ENCODE assay signal across 8 cellular contexts in the genomic region with DNA sequence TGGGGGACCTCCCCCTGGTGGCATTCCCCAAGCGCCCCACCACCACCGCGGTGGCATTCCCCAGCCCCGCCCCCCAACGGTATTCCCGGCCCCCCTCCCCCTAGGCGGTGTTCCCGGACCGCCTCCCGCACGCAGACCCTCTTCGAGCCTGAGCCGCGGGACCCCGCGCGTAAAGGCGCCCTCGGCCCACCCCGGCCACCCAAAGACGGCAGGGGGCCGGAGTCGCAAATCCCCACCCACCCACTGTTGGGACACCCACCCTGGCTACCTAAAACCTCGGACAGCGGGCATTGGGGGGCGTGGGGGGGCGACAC. TPM values are rescaled to one million over a fixed set of nuclear protein-coding genes. Genes with fewer than 3 reads are reported as not detected.
DNase-seq lines count a peak whose midpoint lies in the region; ATAC-seq, FAIRE-seq and TF ChIP-seq lines count a peak whose summit lies in the region.

No MANE protein-coding gene starts in this region.

- H3K4me1 ChIP-seq in cardiac muscle cell (ENCODE audit: low read depth) (no peaks in the 10 kb centered on the region), lung (ENCODE audit: control insufficient read depth in 2 of 2, insufficient read depth in 2 of 2, low read length in 2 of 2) (no peaks in the 10 kb centered on the region)

- no peak for ATAC-seq in Right ventricle myocardium inferior
- no peak for ATAC-seq in lung (ENCODE audit: insufficient read depth, low FRiP score)
- ATAC-seq in GM21360 (IDR thresholded peaks at IDR 0.05; ENCODE audit: unreplicated experiment) = no peak

- H3K27me3 ChIP-seq in cardiac muscle cell (peaks cover 15% of the 10 kb centered on the region), lung (ENCODE audit: control insufficient read depth, insufficient read depth) (no peaks in the 10 kb centered on the region)

- TF ChIP-seq CTCF in cardiac muscle cell (IDR thresholded peaks at IDR 0.05; ENCODE audit: low read depth, low read length) (no peak), cardiac fibroblast (IDR thresholded peaks at IDR 0.05; ENCODE audit: low read depth, low read length) (no peak), lung (IDR thresholded peaks at IDR 0.05; ENCODE audit: control extremely low read depth, extremely low read depth) (no peak)

- H3K9me3 ChIP-seq in cardiac muscle cell (ENCODE audit: low read depth) (no peaks in the 10 kb centered on the region), lung (ENCODE audit: control insufficient read depth in 2 of 2, insufficient read depth in 1 of 2, low read length in 1 of 2) (no peaks in the 10 kb centered on the region)

- 0 to 2% methylated on average over 17 to 27 of the region's 27 CpGs for WGBS in lung, 2 donors

- DNase-seq in cardiac muscle cell (ENCODE audit: low read depth in 1 of 2, low spot score in 1 of 2) (no peak), Right ventricle myocardium inferior (ENCODE audit: missing footprints) (no peak), cardiac fibroblast (ENCODE audit: low read depth in 2 of 2) (no peak), lung (ENCODE audit: low spot score) (no peak), urothelium cell line (ENCODE audit: low spot score) (peak; percentile 52), kidney tubule cell (ENCODE audit: low spot score) (no peak), NCI-H446 treated with DMSO at 0.1 percent for 48 hours (lab: John Stamatoyannopoulos, UW) (no peak)

- H3K4me3 ChIP-seq in cardiac muscle cell (peak overlapping the region; percentile 42), cardiac fibroblast (replicated peaks in 1 of 2; ENCODE audit: low read depth in 2 of 2, low read length in 2 of 2) (peak overlapping the region; percentile 37 to 46), lung (peak overlapping the region; percentile 8)

- H3K27ac ChIP-seq in cardiac muscle cell (no peak overlapping the region), lung (ENCODE audit: low read depth in 1 of 2, low read length in 1 of 2) (no peak overlapping the region)

- no peaks in the 10 kb centered on the region for H3K36me3 ChIP-seq in cardiac muscle cell
- H3K36me3 ChIP-seq in lung (ENCODE audit: control insufficient read depth in 2 of 2, insufficient read depth in 2 of 2, low read length in 2 of 2) = no peaks in the 10 kb centered on the region

- intact Hi-C loops in Right ventricle myocardium inferior (cut with DNase I) = no loop called here

- FAIRE-seq in urothelium cell line (lab: Jason Lieb, UNC) = no peak

RNA-seq across cellular contexts. Expression of a gene that starts 22.4 kb away (rescaled TPM):
- total RNA-seq in cardiac muscle cell = 36.2 and 55.1 TPM in 2 replicates
- 27.1 and 40.3 TPM in 2 replicates for polyA plus RNA-seq in cardiac muscle cell
- 2.2 TPM for total RNA-seq in Right ventricle myocardium inferior
- total RNA-seq in lung = 10 to 100 TPM in 1 of 2 donors, 1 to 10 TPM in 1; 5.8 to 11.9 TPM
- polyA plus RNA-seq in lung = 10 to 100 TPM in 1 of 2 donors, 1 to 10 TPM in 1; 2.2 to 14.3 TPM
